In genomic region chr5:62661126-62661525, GRCh38 we compare ENCODE assay signal across 23 cellular contexts.
"Had no signal": no experiment of that assay in that cellular context is flagged by ENCODE, and none has a peak within 500 bp of the region (broad histone marks: within the 10 kb centered on the region; RNA-seq: fewer than 3 reads in every experiment).

No MANE protein-coding gene starts in this region.

- DNase-seq: dorsolateral prefrontal cortex; effector CD4-positive, alpha-beta T cell; hypothalamus; kidney; left lung; mesenchymal stem cell; midbrain; naive thymus-derived CD4-positive, alpha-beta T cell; nucleus accumbens; sigmoid colon; stimulated activated CD4-positive, alpha-beta T cell treated with anti-CD3 and anti-CD28 coated beads, Interleukin-2, amount 100 ng/mL, for 24 hours; stimulated activated CD4-positive, alpha-beta T cell treated with anti-CD3 and anti-CD28 coated beads, Interleukin-4, amount 100 ng/mL, for 4 hours; stimulated activated naive B cell treated with anti-CD40 and anti-IgM and Interleukin-4, amounts not matched to agents 10 μg/mL and 1 μg/mL and 100 μg/mL, for 72 hours; uterus had no signal

- H3K27me3 ChIP-seq: dorsolateral prefrontal cortex, left lung, right atrium auricular region, sigmoid colon, tibial nerve, upper lobe of left lung, uterus had no signal

- H3K27ac ChIP-seq: dorsolateral prefrontal cortex, left lung, prostate gland, right atrium auricular region, sigmoid colon, thoracic aorta, tibial nerve, upper lobe of left lung, uterus had no signal

- H3K4me1 ChIP-seq: left lung, prostate gland, right atrium auricular region, sigmoid colon, tibial nerve, upper lobe of left lung, uterus had no signal

- H3K27ac Mint-ChIP-seq: naive thymus-derived CD4-positive, alpha-beta T cell; nephron; stimulated activated naive B cell treated with anti-CD40 and anti-IgM and Interleukin-4, amounts not matched to agents 10 μg/mL and 1 μg/mL and 100 μg/mL, for 72 hours; stimulated activated naive CD8-positive, alpha-beta T cell treated with anti-CD3 and anti-CD28 coated beads, Interleukin-15, Interleukin-2, amounts not matched to agents 100 ng/mL and 50 ng/mL, for 24 hours had no signal

- FAIRE-seq: colon, frontal cortex, kidney had no signal

- H3K9me3 ChIP-seq: prostate gland, right atrium auricular region, sigmoid colon, thoracic aorta, upper lobe of left lung, uterus had no signal

- H3K27me3 Mint-ChIP-seq: stimulated activated naive B cell treated with anti-CD40 and anti-IgM and Interleukin-4, amounts not matched to agents 10 μg/mL and 1 μg/mL and 100 μg/mL, for 72 hours; stimulated activated naive CD8-positive, alpha-beta T cell treated with anti-CD3 and anti-CD28 coated beads, Interleukin-15, Interleukin-2, amounts not matched to agents 100 ng/mL and 50 ng/mL, for 24 hours had no signal

- H3K4me3 Mint-ChIP-seq: naive thymus-derived CD4-positive, alpha-beta T cell; nephron; stimulated activated naive B cell treated with anti-CD40 and anti-IgM and Interleukin-4, amounts not matched to agents 10 μg/mL and 1 μg/mL and 100 μg/mL, for 72 hours; stimulated activated naive CD8-positive, alpha-beta T cell treated with anti-CD3 and anti-CD28 coated beads, Interleukin-15, Interleukin-2, amounts not matched to agents 100 ng/mL and 50 ng/mL, for 24 hours had no signal

- H3K36me3 Mint-ChIP-seq: naive thymus-derived CD4-positive, alpha-beta T cell had no signal

- H3K4me1 Mint-ChIP-seq: naive thymus-derived CD4-positive, alpha-beta T cell; nephron; stimulated activated naive B cell treated with anti-CD40 and anti-IgM and Interleukin-4, amounts not matched to agents 10 μg/mL and 1 μg/mL and 100 μg/mL, for 72 hours had no signal

- H3K36me3 ChIP-seq: left lung, prostate gland, right atrium auricular region, sigmoid colon, thoracic aorta, tibial nerve, upper lobe of left lung, uterus had no signal

- ATAC-seq: left lung; naive thymus-derived CD4-positive, alpha-beta T cell; stimulated activated naive B cell treated with anti-CD40 and anti-IgM and Interleukin-4, amounts not matched to agents 10 μg/mL and 1 μg/mL and 100 μg/mL, for 72 hours had no signal

- H3K4me3 ChIP-seq: dorsolateral prefrontal cortex, left lung, prostate gland, right atrium auricular region, sigmoid colon, thoracic aorta, tibial nerve, upper lobe of left lung, uterus had no signal
